Comparison of ENCODE assay signal across 7 cellular contexts in genomic region chr12:95789126-95790024, GRCh38. TPM values are rescaled to one million over a fixed set of nuclear protein-coding genes. Genes with fewer than 3 reads are reported as not detected.
A peak's percentile ranks its signal among the peaks of the same experiment; 100 is the strongest.
DNase-seq lines count a peak whose midpoint lies in the region; ATAC-seq, FAIRE-seq and TF ChIP-seq lines count a peak whose summit lies in the region.

No MANE protein-coding gene starts in this region.

- H3K4me1 ChIP-seq in Peyer's patch (peaks cover 3 to 12% (median 5%) of the 10 kb centered on the region in 4 donors), endocrine pancreas (ENCODE audit: control insufficient read depth, insufficient read depth, low read length) (no peaks in the 10 kb centered on the region), mucosa of stomach (ENCODE audit: control insufficient read depth, insufficient read depth, low read length) (peaks cover 20% of the 10 kb centered on the region), OCI-LY7 (ENCODE audit: insufficient read depth, low read length, poor library complexity, severe bottlenecking) (no peaks in the 10 kb centered on the region)

- POLR2A ChIA-PET in OCI-LY7 (lab: Charles Lee), result no interaction called here

- H3K27ac ChIP-seq in Peyer's patch (peak overlapping the region; percentile 17 to 75 (median 59)), OCI-LY7 (ENCODE audit: low read depth, low read length, poor library complexity, severe bottlenecking) (no peak overlapping the region)

- peak; percentile 23 for FAIRE-seq in H54 (lab: Jason Lieb, UNC)

- H3K4me2 ChIP-seq in OCI-LY7 (ENCODE audit: low read length), result no peak overlapping the region

- H3K79me2 ChIP-seq in OCI-LY7 (ENCODE audit: insufficient read depth, low read depth, low read length), result no peaks in the 10 kb centered on the region

- no TSS peak for BruUV-seq in OCI-LY7 (replicated peaks; lab: Mats Ljungman, UMichigan)

- no peaks in the 10 kb centered on the region for H3K9me2 ChIP-seq in OCI-LY7 (ENCODE audit: insufficient read depth, low read length)

- H3K27me3 ChIP-seq in Peyer's patch (no peaks in the 10 kb centered on the region), endocrine pancreas (ENCODE audit: control insufficient read depth, insufficient read depth, low read length) (peaks cover 4% of the 10 kb centered on the region), mucosa of stomach (ENCODE audit: control insufficient read depth, insufficient read depth, low read length) (peaks cover 7% of the 10 kb centered on the region)

- H3K4me3 ChIP-seq in Peyer's patch (peak overlapping the region; percentile 55 to 87 (median 66)), endocrine pancreas (ENCODE audit: control insufficient read depth, insufficient read depth, low read length) (no peak overlapping the region), mucosa of stomach (ENCODE audit: low read length) (peak overlapping the region; percentile 43), OCI-LY7 (ENCODE audit: low read depth, low read length, poor library complexity, severe bottlenecking) (no peak overlapping the region)

- H2AFZ ChIP-seq in OCI-LY7 (ENCODE audit: low read length), result no peak overlapping the region

- H3K36me3 ChIP-seq in Peyer's patch (no peaks in the 10 kb centered on the region), endocrine pancreas (ENCODE audit: control insufficient read depth, insufficient read depth, low read length) (no peaks in the 10 kb centered on the region), mucosa of stomach (ENCODE audit: control insufficient read depth, insufficient read depth, low read length) (no peaks in the 10 kb centered on the region), OCI-LY7 (ENCODE audit: insufficient read depth, low read length) (no peaks in the 10 kb centered on the region)

- no peaks in the 10 kb centered on the region for H4K20me1 ChIP-seq in OCI-LY7 (ENCODE audit: insufficient read depth, low read length)

- CTCF ChIA-PET in OCI-LY7 (lab: Charles Lee; ENCODE audit: unreplicated experiment), result no interaction called here

- H3K9ac ChIP-seq in endocrine pancreas (ENCODE audit: control insufficient read depth, insufficient read depth, low read length), result peak overlapping the region; percentile 48
- peak overlapping the region; percentile 72 for H3K9ac ChIP-seq in mucosa of stomach (ENCODE audit: low read length)

- intact Hi-C loops in OCI-LY7 (cut with micrococcal nuclease; ENCODE audit: unreplicated experiment), result no loop called here

- DNase-seq in H54 (ENCODE audit: insufficient read length, low spot score) (no peak), Peyer's patch (peak in 1 of 3 donors; percentile 57), OCI-LY7 (ENCODE audit: low spot score) (no peak), amniotic stem cell (lab: John Stamatoyannopoulos, UW) (no peak)

- H3K9me3 ChIP-seq in Peyer's patch, result no peaks in the 10 kb centered on the region
- no peaks in the 10 kb centered on the region for H3K9me3 ChIP-seq in endocrine pancreas (ENCODE audit: control insufficient read depth, low read length)
- H3K9me3 ChIP-seq in mucosa of stomach (ENCODE audit: control insufficient read depth, low read length), result no peaks in the 10 kb centered on the region
- no peaks in the 10 kb centered on the region for H3K9me3 ChIP-seq in OCI-LY7 (ENCODE audit: low read length)

- TF ChIP-seq CTCF in Peyer's patch (IDR thresholded peaks at IDR 0.05) (no peak), OCI-LY7 (conservative IDR thresholded peaks at IDR 0.05; ENCODE audit: low read length) (no peak)

- TF ChIP-seq POLR2A in H54 (IDR thresholded peaks at IDR 0.05; ENCODE audit: low read depth, low read length), result no peak
- TF ChIP-seq POLR2A in Peyer's patch (IDR thresholded peaks at IDR 0.05), result no peak

- ATAC-seq in GM21786 (IDR thresholded peaks at IDR 0.05; ENCODE audit: unreplicated experiment), result no peak

RNA-seq across cellular contexts. Expression of gene NTN4, which starts 1.2 kb away (rescaled TPM):
- total RNA-seq in Peyer's patch, result 10 to 100 TPM; 12.3 to 20.6 (median 16.6) TPM
- total RNA-seq in OCI-LY7 (2014; rRNA removed; shearing (Covaris generic)), result not detected in 2 replicates
- not detected in 2 replicates for total RNA-seq in OCI-LY7 (2022)

Comparison
In these comparisons a context has a peak if more than half of its experiments do, and no peak if none do; other contexts are left out.
1. H3K4me3 ChIP-seq: peak in Peyer's patch (4 of 4) and mucosa of stomach (single experiment); none in endocrine pancreas (single experiment) and OCI-LY7 (single experiment).
2. RNA of gene NTN4, which starts 1.2 kb away (total RNA-seq): 12.3 to 20.6 TPM in Peyer's patch; not detected in OCI-LY7; every median in the first group is over 10 times any median in the second.